ENCODE assay signal across 1 cellular context in the genomic region with DNA sequence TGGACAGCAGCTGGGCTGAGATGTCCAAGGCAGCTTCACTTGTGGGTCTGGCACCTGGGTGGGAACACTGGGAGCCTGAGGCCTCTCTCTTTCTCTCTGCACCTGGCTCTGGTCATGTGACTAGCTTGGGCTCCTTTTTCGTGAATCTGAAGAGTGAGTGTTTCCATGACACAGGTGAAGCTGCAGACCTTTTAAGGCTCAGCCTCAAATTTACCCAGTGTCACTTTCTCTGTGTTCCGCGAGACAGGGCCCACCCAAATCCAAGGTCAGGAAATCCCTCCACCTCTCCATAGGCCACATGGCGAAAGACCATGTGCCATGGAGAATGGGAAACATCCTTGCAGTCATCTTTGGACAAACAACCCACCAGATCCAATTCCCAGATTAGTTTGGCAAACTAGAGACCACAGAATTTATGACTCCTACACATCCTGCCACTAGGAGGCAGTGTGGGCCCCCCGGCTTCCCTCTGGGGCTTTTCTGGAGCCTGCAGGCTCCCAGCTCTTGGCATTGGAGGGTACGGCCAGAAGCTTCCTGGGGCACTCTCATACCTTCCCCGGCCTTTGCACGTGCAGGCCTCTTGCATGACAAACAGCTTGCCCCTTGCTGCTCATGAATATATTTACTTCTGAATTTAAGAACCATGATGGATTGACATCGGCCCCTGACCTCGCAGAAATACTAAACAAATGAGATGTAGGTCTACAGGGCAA.
TF ChIP-seq lines count a peak whose summit lies in the region.

No MANE protein-coding gene starts in this region.

TF ChIP-seq in HepG2, 621 proteins besides CTCF, POLR2A, EP300 and RAD21 (continued from another document):
- TF ChIP-seq, protein P1, sequence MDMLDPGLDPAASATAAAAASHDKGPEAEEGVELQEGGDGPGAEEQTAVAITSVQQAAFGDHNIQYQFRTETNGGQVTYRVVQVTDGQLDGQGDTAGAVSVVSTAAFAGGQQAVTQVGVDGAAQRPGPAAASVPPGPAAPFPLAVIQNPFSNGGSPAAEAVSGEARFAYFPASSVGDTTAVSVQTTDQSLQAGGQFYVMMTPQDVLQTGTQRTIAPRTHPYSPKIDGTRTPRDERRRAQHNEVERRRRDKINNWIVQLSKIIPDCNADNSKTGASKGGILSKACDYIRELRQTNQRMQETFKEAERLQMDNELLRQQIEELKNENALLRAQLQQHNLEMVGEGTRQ (IDR thresholded peaks at IDR 0.05; ENCODE audit: low read depth, low read length) = no peak
- TF ChIP-seq, protein P1 (CRISPR knock-in tag; IDR thresholded peaks at IDR 0.05; ENCODE audit: borderline replicate concordance) = no peak
- TF ChIP-seq PPARG (CRISPR knock-in tag; conservative IDR thresholded peaks at IDR 0.05) = no peak
